Comparison of ENCODE assay signal across 9 cellular contexts in genomic region chr17:3049705-3050295, GRCh38. TPM values are rescaled to one million over a fixed set of nuclear protein-coding genes. Genes with fewer than 3 reads are reported as not detected.
A peak's percentile ranks its signal among the peaks of the same experiment; 100 is the strongest.
DNase-seq lines count a peak whose midpoint lies in the region; ATAC-seq and TF ChIP-seq lines count a peak whose summit lies in the region.
"Had no signal": no experiment of that assay in that cellular context is flagged by ENCODE, and none has a peak within 500 bp of the region (broad histone marks: within the 10 kb centered on the region; RNA-seq: fewer than 3 reads in every experiment).

No MANE protein-coding gene starts in this region.

- POLR2A ChIA-PET in activated CD8-positive, alpha-beta T cell treated with anti-CD3 and anti-CD28 coated beads for 36 hours (lab: Charles Lee): no interaction called here

- DNase-seq in activated CD8-positive, alpha-beta memory T cell treated with anti-CD3 and anti-CD28 coated beads, Interleukin-2, amount 10 ng/mL, durations not matched to agents 7 days and 5 days: no peak
- DNase-seq in activated CD8-positive, alpha-beta memory T cell treated with anti-CD3 and anti-CD28 coated beads, Interleukin-2, amount 50 U/mL, for 48 hours: no peak
- no peak for DNase-seq in activated CD8-positive, alpha-beta T cell treated with anti-CD3 and anti-CD28 coated beads for 36 hours
- DNase-seq in iPS-NIHi7 (ENCODE audit: extremely low spot score) (peak; percentile 7), SKM-1 treated with dmso at 0.1 percent for 144 hours (lab: John Stamatoyannopoulos, UW; ENCODE audit: unreplicated experiment) (no peak), anterior cingulate cortex (lab: John Stamatoyannopoulos, UW) (no peak), NCI-H446 treated with DMSO at 0.1 percent for 48 hours (lab: John Stamatoyannopoulos, UW) (no peak)
- DNase-seq in stimulated activated naive CD8-positive, alpha-beta T cell treated with anti-CD3 and anti-CD28 coated beads, Interleukin-15, amount 100 ng/mL, for 72 hours: no peak

- H3K27me3 Mint-ChIP-seq in activated CD8-positive, alpha-beta memory T cell treated with anti-CD3 and anti-CD28 coated beads, Interleukin-2, amount 10 ng/mL, durations not matched to agents 7 days and 5 days: peaks cover 4% of the 10 kb centered on the region
- peaks cover 2% of the 10 kb centered on the region for H3K27me3 Mint-ChIP-seq in activated CD8-positive, alpha-beta T cell treated with anti-CD3 and anti-CD28 coated beads for 36 hours
- H3K27me3 Mint-ChIP-seq in stimulated activated naive CD8-positive, alpha-beta T cell treated with anti-CD3 and anti-CD28 coated beads, Interleukin-15, amount 100 ng/mL, for 72 hours: no peaks in the 10 kb centered on the region

- ATAC-seq in activated CD8-positive, alpha-beta memory T cell treated with anti-CD3 and anti-CD28 coated beads, Interleukin-2, amount 10 ng/mL, durations not matched to agents 7 days and 5 days: no peak
- ATAC-seq in activated CD8-positive, alpha-beta T cell treated with anti-CD3 and anti-CD28 coated beads for 36 hours: no peak
- ATAC-seq in stimulated activated naive CD8-positive, alpha-beta T cell treated with anti-CD3 and anti-CD28 coated beads, Interleukin-15, amount 100 ng/mL, for 72 hours: no peak

- H3K4me3 Mint-ChIP-seq in activated CD8-positive, alpha-beta memory T cell treated with anti-CD3 and anti-CD28 coated beads, Interleukin-2, amount 10 ng/mL, durations not matched to agents 7 days and 5 days: peak overlapping the region; percentile 89
- peak overlapping the region; percentile 87 for H3K4me3 Mint-ChIP-seq in activated CD8-positive, alpha-beta T cell treated with anti-CD3 and anti-CD28 coated beads for 36 hours
- peak overlapping the region; percentile 37 to 99 for H3K4me3 Mint-ChIP-seq in stimulated activated naive CD8-positive, alpha-beta T cell treated with anti-CD3 and anti-CD28 coated beads, Interleukin-15, amount 100 ng/mL, for 72 hours

- TF ChIP-seq CTCF in activated CD8-positive, alpha-beta T cell treated with anti-CD3 and anti-CD28 coated beads for 36 hours (IDR thresholded peaks at IDR 0.05): no peak

- peaks cover 11% of the 10 kb centered on the region for H3K4me1 Mint-ChIP-seq in activated CD8-positive, alpha-beta memory T cell treated with anti-CD3 and anti-CD28 coated beads, Interleukin-2, amount 10 ng/mL, durations not matched to agents 7 days and 5 days
- H3K4me1 Mint-ChIP-seq in activated CD8-positive, alpha-beta T cell treated with anti-CD3 and anti-CD28 coated beads for 36 hours (ENCODE audit: low read depth): peaks cover 3% of the 10 kb centered on the region
- H3K4me1 Mint-ChIP-seq in stimulated activated naive CD8-positive, alpha-beta T cell treated with anti-CD3 and anti-CD28 coated beads, Interleukin-15, amount 100 ng/mL, for 72 hours: peaks cover 17% of the 10 kb centered on the region

- intact Hi-C loops in activated CD8-positive, alpha-beta T cell treated with anti-CD3 and anti-CD28 coated beads for 36 hours (cut with micrococcal nuclease): no loop called here

- H3K9me3 Mint-ChIP-seq in activated CD8-positive, alpha-beta memory T cell treated with anti-CD3 and anti-CD28 coated beads, Interleukin-2, amount 10 ng/mL, durations not matched to agents 7 days and 5 days (ENCODE audit: low read depth): no peaks in the 10 kb centered on the region
- H3K9me3 Mint-ChIP-seq in activated CD8-positive, alpha-beta T cell treated with anti-CD3 and anti-CD28 coated beads for 36 hours: no peaks in the 10 kb centered on the region
- H3K9me3 Mint-ChIP-seq in stimulated activated naive CD8-positive, alpha-beta T cell treated with anti-CD3 and anti-CD28 coated beads, Interleukin-15, amount 100 ng/mL, for 72 hours: no peaks in the 10 kb centered on the region

- no peaks in the 10 kb centered on the region for H3K36me3 Mint-ChIP-seq in activated CD8-positive, alpha-beta memory T cell treated with anti-CD3 and anti-CD28 coated beads, Interleukin-2, amount 10 ng/mL, durations not matched to agents 7 days and 5 days
- no peaks in the 10 kb centered on the region for H3K36me3 Mint-ChIP-seq in activated CD8-positive, alpha-beta T cell treated with anti-CD3 and anti-CD28 coated beads for 36 hours (ENCODE audit: low read depth)

- CTCF ChIA-PET in activated CD8-positive, alpha-beta memory T cell treated with anti-CD3 and anti-CD28 coated beads, Interleukin-2, amount 10 ng/mL, durations not matched to agents 7 days and 5 days (lab: Charles Lee): interaction anchor here (0.9 to 1.3 kb wide), 3 partner anchors 261 to 687 kb away, joined by 3 to 4 read pairs (median 4); no protein-coding TSS in a partner anchor
- CTCF ChIA-PET in activated CD8-positive, alpha-beta T cell treated with anti-CD3 and anti-CD28 coated beads for 36 hours (lab: Charles Lee): interaction anchor here (2.0 to 2.3 kb wide), 2 partner anchors 586 to 598 kb away, joined by 8 read pairs; partner anchors contain the start of genes CTNS and SHPK

- H3K27ac Mint-ChIP-seq in activated CD8-positive, alpha-beta memory T cell treated with anti-CD3 and anti-CD28 coated beads, Interleukin-2, amount 10 ng/mL, durations not matched to agents 7 days and 5 days: no peak overlapping the region
- H3K27ac Mint-ChIP-seq in activated CD8-positive, alpha-beta T cell treated with anti-CD3 and anti-CD28 coated beads for 36 hours: no peak overlapping the region
- H3K27ac Mint-ChIP-seq in stimulated activated naive CD8-positive, alpha-beta T cell treated with anti-CD3 and anti-CD28 coated beads, Interleukin-15, amount 100 ng/mL, for 72 hours: peak overlapping the region in 1 of 2 donors; percentile 91

RNA-seq across cellular contexts. Expression of gene OR1D5, which starts 13.6 kb away (rescaled TPM):
- total RNA-seq in activated CD8-positive, alpha-beta memory T cell treated with anti-CD3 and anti-CD28 coated beads, Interleukin-2, amount 10 ng/mL, durations not matched to agents 7 days and 5 days: not detected
- not detected for total RNA-seq in activated CD8-positive, alpha-beta T cell treated with anti-CD3 and anti-CD28 coated beads for 36 hours
- total RNA-seq: lung microvascular endothelial cell had no signal

RNA-seq across cellular contexts. Expression of gene OR1D2, which starts 54.4 kb away (rescaled TPM):
- not detected for total RNA-seq in activated CD8-positive, alpha-beta memory T cell treated with anti-CD3 and anti-CD28 coated beads, Interleukin-2, amount 10 ng/mL, durations not matched to agents 7 days and 5 days
- not detected for total RNA-seq in activated CD8-positive, alpha-beta T cell treated with anti-CD3 and anti-CD28 coated beads for 36 hours
- total RNA-seq: lung microvascular endothelial cell had no signal
